26 cellular contexts compared by ENCODE assay signal in the genomic region with DNA sequence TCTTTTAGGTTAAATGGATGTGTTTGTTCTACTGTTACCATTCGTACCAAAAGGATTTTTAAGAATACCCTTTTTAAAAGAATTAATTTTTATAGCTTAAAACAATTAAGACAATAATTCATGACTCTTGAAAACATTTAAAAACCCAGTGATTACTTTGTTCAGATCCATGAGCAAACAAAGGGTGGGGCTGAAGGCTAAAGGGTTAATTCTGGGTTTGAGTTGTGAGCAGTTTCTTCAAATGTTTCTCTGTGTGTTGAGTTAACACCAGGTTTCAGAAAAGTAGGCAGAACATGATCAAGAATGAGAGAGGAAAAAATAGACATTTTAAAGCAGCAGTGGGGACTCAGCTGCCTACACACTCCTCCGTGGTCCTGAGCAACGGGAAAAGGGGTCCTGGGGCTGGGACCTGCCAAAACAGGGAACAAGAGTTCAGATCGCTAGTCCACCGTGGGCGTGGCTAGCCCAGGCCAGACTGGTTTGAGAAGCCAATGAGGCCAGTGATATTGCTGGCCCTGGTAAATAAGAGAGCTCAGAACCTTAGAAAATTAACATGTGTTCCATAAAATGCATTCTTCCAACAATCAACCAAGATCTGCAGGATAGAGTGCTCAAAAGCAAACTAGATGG. TPM values are rescaled to one million over a fixed set of nuclear protein-coding genes. Genes with fewer than 3 reads are reported as not detected.
DNase-seq lines count a peak whose midpoint lies in the region; ATAC-seq, FAIRE-seq and TF ChIP-seq lines count a peak whose summit lies in the region.
"Had no signal": no experiment of that assay in that cellular context is flagged by ENCODE, and none has a peak within 500 bp of the region (broad histone marks: within the 10 kb centered on the region; RNA-seq: fewer than 3 reads in every experiment).

No MANE protein-coding gene starts in this region.

- H3K27ac ChIP-seq in H9 (ENCODE audit: insufficient read length, low read depth, low read length), result no peak overlapping the region
- no peak overlapping the region for H3K27ac ChIP-seq in keratinocyte (ENCODE audit: control insufficient read depth, insufficient read depth, low read length)
- H3K27ac ChIP-seq: 22Rv1, HL-60, prostate gland had no signal

- H3K56ac ChIP-seq in H9 (ENCODE audit: insufficient read length, low read depth, low read length), result no peak overlapping the region

- H4K8ac ChIP-seq in H9 (replicated peaks; ENCODE audit: insufficient read length, low read depth, low read length), result no peak overlapping the region

- H4K20me1 ChIP-seq in H9 (ENCODE audit: control insufficient read depth, insufficient read depth, insufficient read length) (no peaks in the 10 kb centered on the region), keratinocyte (ENCODE audit: control insufficient read depth, extremely low read depth, insufficient read depth, low read length) (no peaks in the 10 kb centered on the region)

- H4K5ac ChIP-seq in H9 (ENCODE audit: insufficient read length, low read depth, low read length), result no peak overlapping the region

- H3K4me1 Mint-ChIP-seq in H9 (peaks cover 6 to 8% of the 10 kb centered on the region in 2 experiments; a peak in 3 of 4 replicates), WTC11 (peaks cover 4% of the 10 kb centered on the region; the same call in 1 of the 2 replicates)
- H3K4me1 Mint-ChIP-seq: CD8-positive, alpha-beta memory T cell had no signal

- H3K27me3 ChIP-seq in H9 (ENCODE audit: insufficient read depth, low read length) (no peaks in the 10 kb centered on the region), keratinocyte (ENCODE audit: control insufficient read depth, extremely low read depth, insufficient read depth, low read length) (no peaks in the 10 kb centered on the region)

- H3K4me2 ChIP-seq in H9 (ENCODE audit: insufficient read depth, insufficient read length, low read length), result no peak overlapping the region
- H3K4me2 ChIP-seq in keratinocyte (ENCODE audit: control insufficient read depth, extremely low read depth, insufficient read depth, low read depth, low read length), result no peak overlapping the region

- no peak overlapping the region for H2BK120ac ChIP-seq in H9 (ENCODE audit: low read depth, low read length, poor library complexity, severe bottlenecking)

- no peaks in the 10 kb centered on the region for H3K9me1 ChIP-seq in keratinocyte (ENCODE audit: control insufficient read depth, extremely low read depth, insufficient read depth, low read length)

- H3K14ac ChIP-seq in H9 (ENCODE audit: insufficient read depth, low read length), result no peak overlapping the region

- dilution Hi-C loops in keratinocyte (cut with MboI; ENCODE audit: extremely low pct_ligation_motif_present, low sequenced_read_pairs), result no loop called here

- no peak for TF ChIP-seq POLR2A in H54 (IDR thresholded peaks at IDR 0.05; ENCODE audit: low read depth, low read length)

- no peak overlapping the region for H2BK12ac ChIP-seq in H9 (ENCODE audit: insufficient read length, low read depth, low read length)

- no peaks in the 10 kb centered on the region for H3K23me2 ChIP-seq in H9 (ENCODE audit: insufficient read length, low read depth, low read length, poor library complexity, severe bottlenecking)

- CTCF ChIA-PET in WTC11 (lab: Charles Lee), result no interaction called here

- H2AK5ac ChIP-seq in H9 (ENCODE audit: insufficient read length, low read length), result no peak overlapping the region

- H3K9me3 ChIP-seq in H9 (ENCODE audit: control insufficient read depth, low read depth, low read length) (no peaks in the 10 kb centered on the region), keratinocyte (ENCODE audit: control insufficient read depth, low read depth, low read length) (no peaks in the 10 kb centered on the region)
- H3K9me3 ChIP-seq: prostate gland had no signal

- H3K4me1 ChIP-seq in H9 (ENCODE audit: insufficient read depth, low read length) (no peaks in the 10 kb centered on the region), keratinocyte (ENCODE audit: control insufficient read depth, extremely low read depth, insufficient read depth, low read length) (peaks cover 3% of the 10 kb centered on the region)
- H3K4me1 ChIP-seq: prostate gland had no signal

- H3T11ph ChIP-seq in H9 (ENCODE audit: low read length), result no peak overlapping the region

- POLR2A ChIA-PET in WTC11 (lab: Charles Lee), result no interaction called here

- H2BK20ac ChIP-seq in H9 (ENCODE audit: low read depth, low read length, poor library complexity, severe bottlenecking), result no peak overlapping the region

- peak; percentile 9 for DNase-seq in NCI-H748 (lab: John Stamatoyannopoulos, UW; ENCODE audit: unreplicated experiment)
- no peak for DNase-seq in NCI-H748 treated with DMSO at 0.1 percent for 48 hours (lab: John Stamatoyannopoulos, UW)
- DNase-seq in H9, result no peak
- DNase-seq in WTC11 (ENCODE audit: low spot score), result peak; percentile 42
- DNase-seq in keratinocyte (ENCODE audit: low read depth, low spot score), result no peak
- DNase-seq in H54 (ENCODE audit: insufficient read length, low spot score), result no peak
- no peak for DNase-seq in SHP77 (lab: John Stamatoyannopoulos, UW)
- DNase-seq in activated naive CD4-positive, alpha-beta T cell treated with anti-CD3 and anti-CD28 coated beads, Interleukin-2, amount 50 U/mL, for 16 hours, result no peak
- DNase-seq: activated CD4-positive, alpha-beta memory T cell treated with anti-CD3 and anti-CD28 coated beads for 36 hours; activated gamma-delta T cell treated with Interleukin-2 at 50 U/mL for 16 hours; CD8-positive, alpha-beta memory T cell; DMS53; effector CD4-positive, alpha-beta T cell; GDM1; NCI-H1092; NCI-H187 treated with DMSO at 0.1 percent for 48 hours; NCI-H524 treated with DMSO at 0.1 percent for 48 hours; stimulated activated CD4-positive, alpha-beta T cell treated with anti-CD3 and anti-CD28 coated beads, Interleukin-15, amount 100 ng/mL, for 24 hours; trophoblast cell had no signal

- H4K91ac ChIP-seq in H9 (ENCODE audit: insufficient read length, low read depth, low read length), result no peak overlapping the region

- H3K79me2 ChIP-seq in H9 (ENCODE audit: insufficient read depth, low read length) (no peaks in the 10 kb centered on the region), keratinocyte (ENCODE audit: control insufficient read depth, insufficient read depth, low read length) (no peaks in the 10 kb centered on the region)

- H2AFZ ChIP-seq in H9 (ENCODE audit: low read length), result no peak overlapping the region
- H2AFZ ChIP-seq in keratinocyte (ENCODE audit: control insufficient read depth, low read length), result peak overlapping the region; percentile 35

- H3K36me3 Mint-ChIP-seq in H9 (ENCODE audit: insufficient read depth in 1 of 3, low read depth in 3 of 3) (no peaks in the 10 kb centered on the region; a peak in 1 of 7 replicates), WTC11 (no peaks in the 10 kb centered on the region)
- H3K36me3 Mint-ChIP-seq: activated CD4-positive, alpha-beta memory T cell treated with anti-CD3 and anti-CD28 coated beads for 36 hours; CD8-positive, alpha-beta memory T cell had no signal

- no peak overlapping the region for H2BK5ac ChIP-seq in H9 (ENCODE audit: insufficient read length, low read length)

- H3K9me3 Mint-ChIP-seq in H9, result no peaks in the 10 kb centered on the region
- H3K9me3 Mint-ChIP-seq in WTC11, result no peaks in the 10 kb centered on the region
- H3K9me3 Mint-ChIP-seq: activated CD4-positive, alpha-beta memory T cell treated with anti-CD3 and anti-CD28 coated beads for 36 hours; CD8-positive, alpha-beta memory T cell; neural crest cell had no signal

- FAIRE-seq in keratinocyte (lab: Jason Lieb, UNC) (no peak), H54 (lab: Jason Lieb, UNC) (no peak)
- FAIRE-seq: frontal cortex, GM18507, islet of Langerhans had no signal

- H3K79me1 ChIP-seq in H9 (ENCODE audit: insufficient read depth, low read depth, low read length, poor library complexity, severe bottlenecking), result no peaks in the 10 kb centered on the region

- no peak overlapping the region for H2BK15ac ChIP-seq in H9 (ENCODE audit: low read depth, low read length)

- H3K4me3 Mint-ChIP-seq in H9, result 0 out of 5 replicates have a peak overlapping the region, but pooled peaks of 1 of the 2 experiments have one; percentile 8
- H3K4me3 Mint-ChIP-seq in WTC11, result peak overlapping the region; percentile 8
- H3K4me3 Mint-ChIP-seq: activated CD4-positive, alpha-beta memory T cell treated with anti-CD3 and anti-CD28 coated beads for 36 hours; CD8-positive, alpha-beta memory T cell; neural crest cell had no signal

- H3K27ac Mint-ChIP-seq in H9 (peak overlapping the region in 2 of 3 experiments; percentile 7 to 31; a peak in 2 of 7 replicates), WTC11 (no peak overlapping the region)
- H3K27ac Mint-ChIP-seq: activated CD4-positive, alpha-beta memory T cell treated with anti-CD3 and anti-CD28 coated beads for 36 hours; CD8-positive, alpha-beta memory T cell had no signal

- TF ChIP-seq CTCF in H9 (conservative IDR thresholded peaks at IDR 0.05) (no peak), WTC11 (IDR thresholded peaks at IDR 0.05) (no peak), keratinocyte (optimal IDR thresholded peaks at IDR 0.05 in 1 of 3, IDR thresholded peaks at IDR 0.05 in 1 of 3, conservative IDR thresholded peaks at IDR 0.05 in 1 of 3; ENCODE audit: extremely low read depth in 1 of 3, insufficient read depth in 2 of 3, low read length in 3 of 3) (no peak)

- no peaks in the 10 kb centered on the region for H3K27me3 Mint-ChIP-seq in H9 (ENCODE audit: low read depth)
- no peaks in the 10 kb centered on the region for H3K27me3 Mint-ChIP-seq in WTC11 (ENCODE audit: low read depth)

- H3K9ac ChIP-seq in H9 (ENCODE audit: extremely low read depth, insufficient read length, low read length) (no peak overlapping the region), keratinocyte (ENCODE audit: control insufficient read depth, extremely low read depth, insufficient read depth, low read length) (no peak overlapping the region)

- no peak overlapping the region for H3K4ac ChIP-seq in H9 (ENCODE audit: low read depth, low read length)

- H3K18ac ChIP-seq in H9 (ENCODE audit: insufficient read length, low read depth, low read length), result no peak overlapping the region

- no CpG with 5 or more reads among the region's 6 CpGs for WGBS in H9 (ENCODE audit: extremely low coverage, insufficient read length, low lambda C conversion rate)

- no peak overlapping the region for H3K23ac ChIP-seq in H9 (ENCODE audit: insufficient read length, low read depth, low read length)

- ATAC-seq in WTC11, result peak; percentile 84

- H3K4me3 ChIP-seq in keratinocyte (ENCODE audit: control insufficient read depth in 2 of 3, extremely low read depth in 1 of 3, insufficient read depth in 2 of 3, low read depth in 1 of 3, low read length in 3 of 3), result no peak overlapping the region
- H3K4me3 ChIP-seq: prostate gland had no signal

- no peaks in the 10 kb centered on the region for H3K36me3 ChIP-seq in keratinocyte (ENCODE audit: control insufficient read depth in 2 of 2, extremely low read depth in 1 of 2, insufficient read depth in 2 of 2, low read length in 2 of 2)
- H3K36me3 ChIP-seq: prostate gland had no signal

RNA-seq across cellular contexts. Expression of a gene that starts 14.9 kb away (rescaled TPM):
- total RNA-seq in H9 (2021) (39.4 and 41.3 TPM in 2 replicates), WTC11 (2021) (28.5 to 35.4 TPM (median 28.6 TPM) in 3 replicates)
- polyA plus RNA-seq in keratinocyte, result 6.7 to 16.0 TPM (median 11.5 TPM) in 3 replicates
- polyA plus RNA-seq in keratinocyte (2011; ENCODE audit: low read depth), result 14.5 TPM
- 5.5 and 7.9 TPM in 2 replicates for polyA plus RNA-seq in keratinocyte (2011; cell fraction: cytosol; rRNA removed)
- polyA plus RNA-seq in keratinocyte (2011; cell fraction: nucleus; rRNA removed), result 11.2 and 16.8 TPM in 2 replicates
- 7.3 and 7.4 TPM in 2 replicates for polyA plus RNA-seq in keratinocyte (2012; ENCODE audit: low replicate concordance)
- 2.5 to 7.0 TPM (median 4.1 TPM) in 3 replicates for polyA minus RNA-seq in keratinocyte
- 3.3 TPM for polyA minus RNA-seq in keratinocyte (2011; cell fraction: cytosol; rRNA and poly(A)+ RNA removed)
- 4.7 and 6.4 TPM in 2 replicates for polyA minus RNA-seq in keratinocyte (2011; cell fraction: nucleus; rRNA and poly(A)+ RNA removed)

Comparison
In these comparisons a context has a peak if more than half of its experiments do, and no peak if none do; other contexts are left out.
1. DNase-seq: peak in NCI-H748 (single experiment) and WTC11 (single experiment); none in NCI-H748 treated with DMSO at 0.1 percent for 48 hours (single experiment), H9 (single experiment), keratinocyte (single experiment), H54 (single experiment), SHP77 (0 of 2) and activated naive CD4-positive, alpha-beta T cell treated with anti-CD3 and anti-CD28 coated beads, Interleukin-2, amount 50 U/mL, for 16 hours (single experiment).